ENCODE assay signal across 8 cellular contexts in genomic region chr3:42195879-42196330, GRCh38.
DNase-seq lines count a peak whose midpoint lies in the region; ATAC-seq, FAIRE-seq and TF ChIP-seq lines count a peak whose summit lies in the region.

No MANE protein-coding gene starts in this region.

- peak; percentile 68 for ATAC-seq in GM19372 (IDR thresholded peaks at IDR 0.05; ENCODE audit: low read depth, unreplicated experiment)
- peak; percentile 70 for ATAC-seq in HG03060 (IDR thresholded peaks at IDR 0.05; ENCODE audit: low read depth, unreplicated experiment)

- no peak for DNase-seq in GM12891 (ENCODE audit: insufficient read length, low spot score)
- peak; percentile 23 for DNase-seq in amniotic epithelial cell (ENCODE audit: low read depth)
- DNase-seq in Kasumi-1 (lab: John Stamatoyannopoulos, UW): no peak
- DNase-seq in T-helper 2 cell: no peak
- DNase-seq in mucosa of gallbladder (ENCODE audit: low spot score): no peak
- DNase-seq in T1000 (lab: John Stamatoyannopoulos, UW): no peak

- TF ChIP-seq POLR2A in GM12891 (IDR thresholded peaks at IDR 0.05; ENCODE audit: low read depth, low read length): peak; percentile 37; the same call in 1 of the 2 replicates

- FAIRE-seq in GM12891 (lab: Jason Lieb, UNC): peak; percentile 93

TF ChIP-seq in GM12891, 5 proteins besides CTCF, POLR2A, EP300 and RAD21:
- TF ChIP-seq PAX5 (IDR thresholded peaks at IDR 0.05; ENCODE audit: insufficient read depth, low read length, severe bottlenecking) (peak; percentile 72), TAF1 (IDR thresholded peaks at IDR 0.05; ENCODE audit: low read depth, low read length) (no peak), SPI1 (IDR thresholded peaks at IDR 0.05; ENCODE audit: low read depth, low read length) (no peak), POLR2AphosphoS5 (IDR thresholded peaks at IDR 0.05; ENCODE audit: low read depth, low read length) (no peak), POU2F2 (IDR thresholded peaks at IDR 0.05; ENCODE audit: low read depth, low read length) (peak; percentile 91)
